Comparison of ENCODE assay signal across 18 cellular contexts in the genomic region with DNA sequence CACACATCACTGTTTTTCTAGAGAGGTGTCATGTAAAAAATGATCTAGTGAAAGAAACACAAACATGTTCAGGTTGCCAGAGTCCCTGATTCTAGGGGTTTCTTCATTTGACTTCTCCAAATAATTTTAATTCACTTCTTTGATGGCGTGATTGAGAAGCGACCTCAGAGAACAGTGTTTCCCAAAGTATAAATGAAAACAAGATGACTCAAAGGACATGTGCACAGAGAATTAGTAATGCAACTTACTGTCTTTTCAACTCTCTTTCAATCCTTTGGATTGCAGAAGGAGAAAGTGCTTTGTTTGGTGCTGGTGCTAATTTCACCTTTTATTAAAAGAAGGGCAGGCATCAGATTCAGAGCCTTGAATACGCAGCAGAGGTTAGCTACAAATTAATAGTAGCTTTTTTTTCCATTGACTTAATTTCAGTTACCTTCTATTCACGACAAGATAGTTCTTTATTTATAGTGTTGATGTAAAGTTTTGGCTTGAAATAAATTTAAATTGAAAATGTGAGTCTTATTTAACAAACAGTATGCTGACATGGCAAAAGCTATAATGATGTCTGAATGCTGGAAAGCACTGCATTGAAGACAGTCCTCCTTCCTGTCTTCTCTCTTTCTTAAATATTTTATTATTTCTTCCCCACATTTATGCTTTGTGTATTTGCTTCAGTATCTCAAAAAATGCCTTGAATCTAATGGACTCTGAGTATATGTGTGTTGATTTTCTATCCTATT.
DNase-seq lines count a peak whose midpoint lies in the region; ATAC-seq, FAIRE-seq and TF ChIP-seq lines count a peak whose summit lies in the region.
"Had no signal": no experiment of that assay in that cellular context is flagged by ENCODE, and none has a peak within 500 bp of the region (broad histone marks: within the 10 kb centered on the region; RNA-seq: fewer than 3 reads in every experiment).

No MANE protein-coding gene starts in this region.

- H3K27me3 Mint-ChIP-seq in MCF 10A (ENCODE audit: insufficient read depth, unreplicated experiment) = no peaks in the 10 kb centered on the region
- H3K27me3 Mint-ChIP-seq: CD4-positive, alpha-beta T cell had no signal

- no peak for ATAC-seq in HG02763 (IDR thresholded peaks at IDR 0.05; ENCODE audit: unreplicated experiment)
- ATAC-seq: GM12878 had no signal

- DNase-seq in MCF 10A (ENCODE audit: unreplicated experiment) = peak; percentile 14
- DNase-seq in breast epithelium (ENCODE audit: low spot score in 2 of 2) = no peak
- no peak for DNase-seq in SK-N-MC (ENCODE audit: low read depth, low spot score)
- DNase-seq in fibroblast of lung (ENCODE audit: low read depth in 2 of 2) = peak; percentile 8 to 9
- DNase-seq in H54 (ENCODE audit: insufficient read length, low spot score) = no peak
- no peak for DNase-seq in NCI-H526 treated with DMSO at 0.1 percent for 48 hours (lab: John Stamatoyannopoulos, UW)
- DNase-seq: Calu3; CD4-positive, alpha-beta T cell; Karpas-422; NCI-H1417 treated with DMSO at 0.1 percent for 48 hours; NCI-H2029 treated with DMSO at 0.1 percent for 48 hours; NCI-H510A treated with DMSO at 0.1 percent for 48 hours; SHP77 had no signal

- H2AFZ ChIP-seq in fibroblast of lung (ENCODE audit: low read length) = no peak overlapping the region

- H4K20me1 ChIP-seq in fibroblast of lung (ENCODE audit: control insufficient read depth, extremely low read depth, insufficient read depth, low read length) = no peaks in the 10 kb centered on the region

- no peak overlapping the region for H3K9ac ChIP-seq in SK-N-MC (ENCODE audit: insufficient read length)
- H3K9ac ChIP-seq in fibroblast of lung (ENCODE audit: insufficient read depth, low read length) = no peak overlapping the region
- no peak overlapping the region for H3K9ac ChIP-seq in skeletal muscle satellite cell (ENCODE audit: low read depth, low read length)

- no peaks in the 10 kb centered on the region for H3K36me3 Mint-ChIP-seq in MCF 10A (ENCODE audit: insufficient read depth, unreplicated experiment)

- H3K4me3 ChIP-seq in breast epithelium = no peak overlapping the region
- H3K4me3 ChIP-seq in SK-N-MC = no peak overlapping the region
- no peak overlapping the region for H3K4me3 ChIP-seq in fibroblast of lung (replicated peaks in 1 of 4; ENCODE audit: control extremely low read depth in 1 of 4, insufficient read depth in 1 of 4, low read depth in 3 of 4, low read length in 4 of 4)
- peak overlapping the region; percentile 3 for H3K4me3 ChIP-seq in skeletal muscle satellite cell (ENCODE audit: low read length)
- H3K4me3 ChIP-seq: GM12878 had no signal

- H3K4me1 ChIP-seq in breast epithelium (no peaks in the 10 kb centered on the region), fibroblast of lung (ENCODE audit: control insufficient read depth, extremely low read depth, insufficient read depth, low read length) (peaks cover 2% of the 10 kb centered on the region), skeletal muscle satellite cell (ENCODE audit: control insufficient read depth, insufficient read depth, low read length) (peaks cover 26% of the 10 kb centered on the region)

- H3K27ac ChIP-seq in breast epithelium = no peak overlapping the region
- H3K27ac ChIP-seq in SK-N-MC = peak overlapping the region; percentile 54; the same call in 1 of the 2 replicates
- H3K27ac ChIP-seq in fibroblast of lung (ENCODE audit: insufficient read depth, low read length) = no peak overlapping the region

- peaks cover 6% of the 10 kb centered on the region for H3K4me1 Mint-ChIP-seq in MCF 10A (ENCODE audit: insufficient read depth, unreplicated experiment)

- no peaks in the 10 kb centered on the region for H3K9me3 ChIP-seq in breast epithelium
- no peaks in the 10 kb centered on the region for H3K9me3 ChIP-seq in SK-N-MC (ENCODE audit: low read depth, low read length)
- H3K9me3 ChIP-seq in fibroblast of lung (ENCODE audit: control insufficient read depth, insufficient read depth, low read depth, low read length) = no peaks in the 10 kb centered on the region
- H3K9me3 ChIP-seq in skeletal muscle satellite cell (replicated peaks; ENCODE audit: low read length) = no peaks in the 10 kb centered on the region

- no peaks in the 10 kb centered on the region for H3K9me3 Mint-ChIP-seq in MCF 10A (ENCODE audit: unreplicated experiment)

- FAIRE-seq in H54 (lab: Jason Lieb, UNC) = no peak
- FAIRE-seq: GM19239, RCC 7860 had no signal

- CTCF ChIA-PET in MCF 10A (lab: Yijun Ruan, JAX) = interaction anchor here (0.7 kb wide), 1 partner anchor 22 kb away, joined by 3 read pairs; no protein-coding TSS in a partner anchor

- H3K4me2 ChIP-seq in fibroblast of lung (ENCODE audit: extremely low read depth, insufficient read depth, low read length) (peak overlapping the region; percentile 48), skeletal muscle satellite cell (ENCODE audit: low read length) (peak overlapping the region; percentile 64)

- TF ChIP-seq POLR2A in breast epithelium (IDR thresholded peaks at IDR 0.05) (no peak), H54 (IDR thresholded peaks at IDR 0.05; ENCODE audit: low read depth, low read length) (no peak)

- H3K36me3 ChIP-seq in breast epithelium (no peaks in the 10 kb centered on the region), SK-N-MC (ENCODE audit: insufficient read depth, low read length) (no peaks in the 10 kb centered on the region; the same call in 1 of the 2 replicates), fibroblast of lung (ENCODE audit: control insufficient read depth, insufficient read depth, low read length) (no peaks in the 10 kb centered on the region), skeletal muscle satellite cell (ENCODE audit: insufficient read depth, low read length) (no peaks in the 10 kb centered on the region)

- TF ChIP-seq CTCF in MCF 10A (IDR thresholded peaks at IDR 0.05; ENCODE audit: unreplicated experiment) = no peak
- TF ChIP-seq CTCF in breast epithelium (IDR thresholded peaks at IDR 0.05) = no peak
- no peak for TF ChIP-seq CTCF in fibroblast of lung (conservative IDR thresholded peaks at IDR 0.05 in 1 of 2, IDR thresholded peaks at IDR 0.05 in 1 of 2; ENCODE audit: low read depth in 1 of 2, low read length in 2 of 2)

- no TSS peak for BruUV-seq in MCF 10A (replicated peaks; lab: Mats Ljungman, UMichigan)

- H3K27me3 ChIP-seq in breast epithelium = no peaks in the 10 kb centered on the region
- no peaks in the 10 kb centered on the region for H3K27me3 ChIP-seq in fibroblast of lung (ENCODE audit: control insufficient read depth, insufficient read depth, low read length)
- no peaks in the 10 kb centered on the region for H3K27me3 ChIP-seq in skeletal muscle satellite cell (ENCODE audit: control insufficient read depth, insufficient read depth, low read length)

- no peak overlapping the region for H3K4me3 Mint-ChIP-seq in MCF 10A (ENCODE audit: unreplicated experiment)
- H3K4me3 Mint-ChIP-seq: CD4-positive, alpha-beta T cell had no signal

- no peaks in the 10 kb centered on the region for H3K79me2 ChIP-seq in fibroblast of lung (ENCODE audit: control insufficient read depth, insufficient read depth, low read length)

- POLR2A ChIA-PET in MCF 10A (lab: Yijun Ruan, JAX) = interaction anchor here (0.6 kb wide), 1 partner anchor 341 kb away, joined by 3 read pairs; no protein-coding TSS in a partner anchor

- no peak overlapping the region for H3K27ac Mint-ChIP-seq in MCF 10A (ENCODE audit: low read depth, unreplicated experiment)
- H3K27ac Mint-ChIP-seq: CD4-positive, alpha-beta T cell had no signal

- intact Hi-C loops in MCF 10A (cut with micrococcal nuclease) (no loop called here), breast epithelium (cut with DNase I; ENCODE audit: low total_unique reads) (no loop called here)

Comparison
In these comparisons a context has a peak if more than half of its experiments do, and no peak if none do; other contexts are left out.
1. DNase-seq: peak in MCF 10A (single experiment) and fibroblast of lung (2 of 2); none in breast epithelium (0 of 2), SK-N-MC (single experiment), H54 (single experiment) and NCI-H526 treated with DMSO at 0.1 percent for 48 hours (single experiment).